In genomic region chr2:237551071-237551574, GRCh38 we compare ENCODE assay signal across 1 cellular context.
TF ChIP-seq lines count a peak whose summit lies in the region.

No MANE protein-coding gene starts in this region.

TF ChIP-seq in HepG2, 621 proteins besides CTCF, POLR2A, EP300 and RAD21 (continued from another document and continues in another):
- TF ChIP-seq ZBTB39 (CRISPR knock-in tag; IDR thresholded peaks at IDR 0.05), result no peak
- TF ChIP-seq RBFOX2 (IDR thresholded peaks at IDR 0.05; ENCODE audit: low read depth, low read length), result no peak
- no peak for TF ChIP-seq ZNF546 (CRISPR knock-in tag; conservative IDR thresholded peaks at IDR 0.05)
- no peak for TF ChIP-seq NFE2L2 (IDR thresholded peaks at IDR 0.05; ENCODE audit: low read length)
- TF ChIP-seq ZMYM3 (CRISPR knock-in tag; IDR thresholded peaks at IDR 0.05), result peak; percentile 12; the same call in 1 of the 2 replicates
- no peak for TF ChIP-seq ZNF7 (CRISPR knock-in tag; IDR thresholded peaks at IDR 0.05)
- peak; percentile 72; the same call in 1 of the 2 replicates for TF ChIP-seq SPEN (CRISPR knock-in tag; IDR thresholded peaks at IDR 0.05; ENCODE audit: low read depth)
- no peak for TF ChIP-seq EHMT2 (IDR thresholded peaks at IDR 0.05; ENCODE audit: borderline replicate concordance, low read depth, low read length)
- TF ChIP-seq DMAP1 (CRISPR knock-in tag; IDR thresholded peaks at IDR 0.05), result no peak
- 0 out of 2 replicates have a peak, but pooled peaks have one; percentile 51 for TF ChIP-seq HIC2 (CRISPR knock-in tag; IDR thresholded peaks at IDR 0.05; ENCODE audit: low read depth)
- TF ChIP-seq ERF (CRISPR knock-in tag; IDR thresholded peaks at IDR 0.05), result peak; percentile 56
- TF ChIP-seq HNF4A (CRISPR knock-in tag; IDR thresholded peaks at IDR 0.05), result peak; percentile 69
- TF ChIP-seq BHLHE40 (IDR thresholded peaks at IDR 0.05; ENCODE audit: low read length), result peak; percentile 37; the same call in 1 of the 2 replicates
- TF ChIP-seq ZNF263 (CRISPR knock-in tag; IDR thresholded peaks at IDR 0.05), result 0 out of 2 replicates have a peak, but pooled peaks have one; percentile 21
- TF ChIP-seq MAX (IDR thresholded peaks at IDR 0.05), result peak; percentile 92
- TF ChIP-seq RNF2 (conservative IDR thresholded peaks at IDR 0.05; ENCODE audit: low read depth), result peak; percentile 43; the same call in 1 of the 2 replicates
- no peak for TF ChIP-seq ZNF761 (CRISPR knock-in tag; conservative IDR thresholded peaks at IDR 0.05)
- TF ChIP-seq ZNF292 (CRISPR knock-in tag; IDR thresholded peaks at IDR 0.05; ENCODE audit: borderline replicate concordance, low read depth), result peak; percentile 49; the same call in 1 of the 2 replicates
- TF ChIP-seq SOX5 (CRISPR knock-in tag; IDR thresholded peaks at IDR 0.05; ENCODE audit: borderline replicate concordance), result peak; percentile 41; the same call in 1 of the 2 replicates
- TF ChIP-seq ZKSCAN1 (IDR thresholded peaks at IDR 0.05; ENCODE audit: low read length), result no peak
- TF ChIP-seq ZNF326 (CRISPR knock-in tag; IDR thresholded peaks at IDR 0.05; ENCODE audit: borderline replicate concordance), result no peak
- TF ChIP-seq SNAI1 (CRISPR knock-in tag; IDR thresholded peaks at IDR 0.05; ENCODE audit: borderline replicate concordance), result no peak
- no peak for TF ChIP-seq ZNF33A (CRISPR knock-in tag; IDR thresholded peaks at IDR 0.05; ENCODE audit: borderline replicate concordance)
- TF ChIP-seq RFX3 (CRISPR knock-in tag; IDR thresholded peaks at IDR 0.05), result no peak
- 0 out of 2 replicates have a peak, but pooled peaks have one; percentile 19 for TF ChIP-seq ELF3 (CRISPR knock-in tag; IDR thresholded peaks at IDR 0.05)
- TF ChIP-seq STAG1 (CRISPR knock-in tag; IDR thresholded peaks at IDR 0.05), result no peak
- peak; percentile 57; the same call in 1 of the 2 replicates for TF ChIP-seq HES4 (CRISPR knock-in tag; IDR thresholded peaks at IDR 0.05; ENCODE audit: borderline replicate concordance)
- no peak for TF ChIP-seq ZNF644 (CRISPR knock-in tag; IDR thresholded peaks at IDR 0.05; ENCODE audit: low read depth)
- no peak for TF ChIP-seq ZNF713 (CRISPR knock-in tag; IDR thresholded peaks at IDR 0.05)
- no peak for TF ChIP-seq KDM6A (CRISPR knock-in tag; IDR thresholded peaks at IDR 0.05; ENCODE audit: low read depth)
- no peak for TF ChIP-seq ZNF230 (CRISPR knock-in tag; IDR thresholded peaks at IDR 0.05)
- no peak for TF ChIP-seq HNF1A (IDR thresholded peaks at IDR 0.05; ENCODE audit: low read depth)
- no peak for TF ChIP-seq HNF1A (CRISPR knock-in tag; IDR thresholded peaks at IDR 0.05; ENCODE audit: borderline replicate concordance)
- no peak for TF ChIP-seq THAP11 (CRISPR knock-in tag; IDR thresholded peaks at IDR 0.05)
- no peak for TF ChIP-seq PAX8 (CRISPR knock-in tag; IDR thresholded peaks at IDR 0.05; ENCODE audit: borderline replicate concordance)
- no peak for TF ChIP-seq TFDP1 (CRISPR knock-in tag; IDR thresholded peaks at IDR 0.05; ENCODE audit: borderline replicate concordance)
- no peak for TF ChIP-seq ZNF558 (CRISPR knock-in tag; IDR thresholded peaks at IDR 0.05; ENCODE audit: borderline replicate concordance)
- no peak for TF ChIP-seq ZNF710 (CRISPR knock-in tag; IDR thresholded peaks at IDR 0.05; ENCODE audit: borderline replicate concordance)
- TF ChIP-seq ZNF616 (CRISPR knock-in tag; IDR thresholded peaks at IDR 0.05; ENCODE audit: low read depth), result no peak
- no peak for TF ChIP-seq EED (CRISPR knock-in tag; IDR thresholded peaks at IDR 0.05)
- TF ChIP-seq ZBTB38 (CRISPR knock-in tag; IDR thresholded peaks at IDR 0.05), result peak; percentile 47; the same call in 1 of the 2 replicates
- no peak for TF ChIP-seq KDM1A (CRISPR knock-in tag; IDR thresholded peaks at IDR 0.05)
- TF ChIP-seq FOSL1 (CRISPR knock-in tag; IDR thresholded peaks at IDR 0.05; ENCODE audit: borderline replicate concordance), result no peak
- no peak for TF ChIP-seq CC2D1A (CRISPR knock-in tag; IDR thresholded peaks at IDR 0.05)
- TF ChIP-seq ZNF441 (CRISPR knock-in tag; IDR thresholded peaks at IDR 0.05; ENCODE audit: borderline replicate concordance), result peak; percentile 76; the same call in 1 of the 2 replicates
- TF ChIP-seq MAFF (IDR thresholded peaks at IDR 0.05; ENCODE audit: low read depth, low read length), result no peak
- no peak for TF ChIP-seq SP1 (IDR thresholded peaks at IDR 0.05)
- TF ChIP-seq SP1 (CRISPR knock-in tag; IDR thresholded peaks at IDR 0.05), result no peak
- peak; percentile 66; the same call in 1 of the 2 replicates for TF ChIP-seq HOXA3 (CRISPR knock-in tag; IDR thresholded peaks at IDR 0.05)
- TF ChIP-seq ZFP91 (CRISPR knock-in tag; IDR thresholded peaks at IDR 0.05; ENCODE audit: borderline replicate concordance), result no peak; the same call in 1 of the 2 replicates
- no peak for TF ChIP-seq ZNF253 (CRISPR knock-in tag; IDR thresholded peaks at IDR 0.05; ENCODE audit: borderline replicate concordance)
- no peak for TF ChIP-seq HIVEP1 (CRISPR knock-in tag; IDR thresholded peaks at IDR 0.05)
- TF ChIP-seq FOSL2 (CRISPR knock-in tag; IDR thresholded peaks at IDR 0.05), result peak; percentile 27; the same call in 1 of the 2 replicates
- peak; percentile 94 for TF ChIP-seq ZNF687 (CRISPR knock-in tag; IDR thresholded peaks at IDR 0.05)
- TF ChIP-seq ZNF652 (CRISPR knock-in tag; IDR thresholded peaks at IDR 0.05; ENCODE audit: borderline replicate concordance, low read depth), result no peak
- no peak for TF ChIP-seq FOXO1 (CRISPR knock-in tag; IDR thresholded peaks at IDR 0.05)
